34 cellular contexts compared by ENCODE assay signal in genomic region chr6:73505142-73505541, GRCh38. TPM values are rescaled to one million over a fixed set of nuclear protein-coding genes. Genes with fewer than 3 reads are reported as not detected.
"Had no signal": no experiment of that assay in that cellular context is flagged by ENCODE, and none has a peak within 500 bp of the region (broad histone marks: within the 10 kb centered on the region; RNA-seq: fewer than 3 reads in every experiment).

No MANE protein-coding gene starts in this region.

- DNase-seq: activated effector memory CD4-positive, alpha-beta T cell treated with anti-CD3 and anti-CD28 coated beads, Interleukin-2, amount 50 U/mL, for 16 hours; activated effector memory CD4-positive, alpha-beta T cell treated with Interleukin-2 at 50 U/mL for 16 hours; activated gamma-delta T cell; activated gamma-delta T cell treated with Interleukin-2 at 50 U/mL for 16 hours; activated naive CD4-positive, alpha-beta T cell; activated naive CD4-positive, alpha-beta T cell treated with anti-CD3 and anti-CD28 coated beads for 36 hours; activated naive CD4-positive, alpha-beta T cell treated with anti-CD3 and anti-CD28 coated beads, Interleukin-2, amount 10 ng/mL, durations not matched to agents 7 days and 5 days; activated naive CD4-positive, alpha-beta T cell treated with anti-CD3 and anti-CD28 coated beads, Interleukin-2, amount 50 U/mL, for 16 hours; activated naive CD4-positive, alpha-beta T cell treated with Interleukin-2 at 50 U/mL for 16 hours; activated naive CD8-positive, alpha-beta T cell treated with anti-CD3 and anti-CD28 coated beads for 36 hours; activated naive CD8-positive, alpha-beta T cell treated with anti-CD3 and anti-CD28 coated beads, Interleukin-2, amount 10 ng/mL, durations not matched to agents 7 days and 5 days; activated naive CD8-positive, alpha-beta T cell treated with anti-CD3 and anti-CD28 coated beads, Interleukin-2, amount 50 U/mL, for 24 hours; activated T-cell treated with anti-CD3 and anti-CD28 coated beads, Interleukin-2, amount 50 U/mL, for 1 hour; activated T-cell treated with anti-CD3 and anti-CD28 coated beads, Interleukin-2, amount 50 U/mL, for 24 hours; activated T-cell treated with anti-CD3 and anti-CD28 coated beads, Interleukin-2, amount 50 U/mL, for 4 hours; activated T-cell treated with anti-CD3 and anti-CD28 coated beads, Interleukin-2, amount 50 U/mL, for 48 hours; activated T-cell treated with anti-CD3 and anti-CD28 coated beads, Interleukin-2, amount 50 U/mL, for 72 hours; amniotic stem cell; amygdala; anterior cingulate cortex; aorta; body of pancreas; brain microvascular endothelial cell; caudate nucleus; central memory CD4-positive, alpha-beta T cell; cerebellar nuclear complex had no signal

- FAIRE-seq: astrocyte, bronchial epithelial cell had no signal

- H3K27me3 ChIP-seq: adrenal gland, ascending aorta, body of pancreas, brain microvascular endothelial cell, breast epithelium, cardiac muscle cell had no signal

- H3K4me1 ChIP-seq: adrenal gland, ascending aorta, body of pancreas, breast epithelium had no signal

- H3K36me3 ChIP-seq: breast epithelium had no signal

- H3K4me3 ChIP-seq: adrenal gland, ascending aorta, body of pancreas, breast epithelium, cardiac muscle cell had no signal

- H3K27ac ChIP-seq: adrenal gland, ascending aorta, body of pancreas, brain microvascular endothelial cell, breast epithelium, cardiac muscle cell had no signal

- ATAC-seq: activated naive CD4-positive, alpha-beta T cell treated with anti-CD3 and anti-CD28 coated beads, Interleukin-2, amount 50 U/mL, for 72 hours; activated naive CD8-positive, alpha-beta T cell treated with anti-CD3 and anti-CD28 coated beads, Interleukin-2, amount 50 U/mL, for 24 hours; activated T-cell treated with anti-CD3 and anti-CD28 coated beads, Interleukin-2, amount 50 U/mL, for 4 hours; activated T-helper 17 cell treated with anti-CD3 and anti-CD28 coated beads, Interleukin-2, amount 50 U/mL, for 72 hours; body of pancreas had no signal

- H3K9me3 ChIP-seq: adrenal gland, ascending aorta, body of pancreas, breast epithelium had no signal

RNA-seq across cellular contexts. Expression of gene CGAS, which starts 53.0 kb away (rescaled TPM):
- total RNA-seq: cardiac muscle cell had no signal
- polyA plus RNA-seq: cardiac muscle cell had no signal
